Comparison of ENCODE assay signal across 20 cellular contexts in genomic region chr9:21081451-21081850, GRCh38. TPM values are rescaled to one million over a fixed set of nuclear protein-coding genes. Genes with fewer than 3 reads are reported as not detected.
"Had no signal": no experiment of that assay in that cellular context is flagged by ENCODE, and none has a peak within 500 bp of the region (broad histone marks: within the 10 kb centered on the region; RNA-seq: fewer than 3 reads in every experiment).

No MANE protein-coding gene starts in this region.

- H3K4me3 ChIP-seq: body of pancreas, colonic mucosa, gastrocnemius medialis, left lung, mucosa of descending colon, neural progenitor cell, prostate gland, right atrium auricular region, thoracic aorta, upper lobe of right lung had no signal

- H3K9me3 ChIP-seq: body of pancreas, colonic mucosa, gastrocnemius medialis, mucosa of descending colon, prostate gland, thoracic aorta, upper lobe of right lung had no signal

- H3K27ac ChIP-seq: body of pancreas, colonic mucosa, gastrocnemius medialis, left lung, neural progenitor cell, prostate gland, right atrium auricular region, thoracic aorta, upper lobe of right lung had no signal

- H2AFZ ChIP-seq: neural progenitor cell had no signal

- H3K36me3 Mint-ChIP-seq: memory B cell, neural progenitor cell had no signal

- H3K9me3 Mint-ChIP-seq: neural progenitor cell had no signal

- H3K27me3 ChIP-seq: body of pancreas, colonic mucosa, gastrocnemius medialis, left lung, neural progenitor cell, right atrium auricular region, upper lobe of right lung had no signal

- ATAC-seq: body of pancreas, esophagus mucosa, gastrocnemius medialis, left lung, mucosa of descending colon, upper lobe of right lung had no signal

- H3K4me1 ChIP-seq: body of pancreas, colonic mucosa, prostate gland, upper lobe of right lung had no signal

- H3K4me2 ChIP-seq: neural progenitor cell had no signal

- H3K27me3 Mint-ChIP-seq: naive B cell had no signal

- H3K4me1 Mint-ChIP-seq: memory B cell, neural progenitor cell had no signal

- DNase-seq: activated gamma-delta T cell treated with Interleukin-2 at 50 U/mL for 16 hours; body of pancreas; caudate nucleus; colonic mucosa; gastrocnemius medialis; head of caudate nucleus; kidney; left lung; mucosa of descending colon; naive B cell; stimulated activated CD4-positive, alpha-beta T cell treated with anti-CD3 and anti-CD28 coated beads, Interleukin-12 subunit alpha, Interleukin-12 subunit beta, amount 100 ng/mL, for 4 hours; stimulated activated CD4-positive, alpha-beta T cell treated with anti-CD3 and anti-CD28 coated beads, Interleukin-1b, Interleukin-23, amount 100 ng/mL, for 48 hours; upper lobe of right lung had no signal

- H3K9ac ChIP-seq: neural progenitor cell had no signal

- H3K4me3 Mint-ChIP-seq: memory B cell, naive B cell, neural progenitor cell had no signal

- H3K36me3 ChIP-seq: colonic mucosa, gastrocnemius medialis, left lung, neural progenitor cell, prostate gland, right atrium auricular region, thoracic aorta, upper lobe of right lung had no signal

- H3K27ac Mint-ChIP-seq: memory B cell, neural progenitor cell had no signal

RNA-seq across cellular contexts. Expression of gene IFNB1, which starts 3.7 kb away (rescaled TPM):
- total RNA-seq: body of pancreas, colonic mucosa, esophagus mucosa, gastrocnemius medialis, kidney, left lung, mucosa of descending colon, osteocyte, prostate gland, right atrium auricular region, thoracic aorta, upper lobe of right lung had no signal
